9 cellular contexts compared by ENCODE assay signal in the genomic region with DNA sequence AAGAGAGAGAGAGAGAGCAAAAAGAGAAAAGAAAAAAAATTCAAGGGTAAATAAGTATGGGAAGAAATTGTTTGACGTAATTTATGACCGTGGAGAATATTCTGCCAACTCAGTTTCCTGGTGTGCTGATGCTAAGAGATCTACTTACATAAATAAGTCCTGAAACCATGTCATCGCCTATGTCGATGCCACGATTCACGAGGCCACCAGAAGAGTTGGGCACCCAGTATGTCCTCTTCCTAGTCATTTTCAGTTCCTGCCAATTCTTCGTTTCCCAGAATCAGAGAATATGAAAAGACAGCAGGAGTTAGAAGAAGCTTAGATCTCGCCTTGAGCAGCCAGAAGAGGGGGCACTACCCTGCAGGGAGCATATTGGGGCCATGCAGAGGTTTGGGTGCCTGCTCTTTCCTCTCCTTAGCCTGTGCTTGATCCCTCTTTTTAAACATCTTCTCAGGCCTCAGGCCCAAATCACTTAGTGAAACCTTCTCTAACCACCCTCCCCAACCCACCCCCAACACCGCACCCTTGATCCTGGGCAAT. TPM values are rescaled to one million over a fixed set of nuclear protein-coding genes. Genes with fewer than 3 reads are reported as not detected.
DNase-seq lines count a peak whose midpoint lies in the region; ATAC-seq, FAIRE-seq and TF ChIP-seq lines count a peak whose summit lies in the region.
"Had no signal": no experiment of that assay in that cellular context is flagged by ENCODE, and none has a peak within 500 bp of the region (broad histone marks: within the 10 kb centered on the region; RNA-seq: fewer than 3 reads in every experiment).

No MANE protein-coding gene starts in this region.

- no peaks in the 10 kb centered on the region for H3K9me3 ChIP-seq in PC-3 (ENCODE audit: low read length)
- no peaks in the 10 kb centered on the region for H3K9me3 ChIP-seq in GM12878 (replicated peaks; ENCODE audit: control insufficient read depth, insufficient read depth, low read length)
- H3K9me3 ChIP-seq in mesenchymal stem cell (ENCODE audit: control insufficient read depth, low read length), result no peaks in the 10 kb centered on the region

- CTCF ChIA-PET in PC-3 (lab: Charles Lee), result no interaction called here
- CTCF ChIA-PET in GM12878 (lab: Yijun Ruan, JAX), result interaction anchor here (0.6 to 4.8 kb wide), 11 partner anchors 14 to 401 kb away, joined by 3 to 47 read pairs (median 4); no protein-coding TSS in a partner anchor

- no peak overlapping the region for H2BK15ac ChIP-seq in mesenchymal stem cell (ENCODE audit: low read depth, poor library complexity, severe bottlenecking)

- H3K4me1 ChIP-seq in PC-3 (ENCODE audit: insufficient read depth, low read length), result peaks cover 7% of the 10 kb centered on the region; the same call in 1 of the 2 replicates
- H3K4me1 ChIP-seq in GM12878 (ENCODE audit: control insufficient read depth, insufficient read depth, low read length), result peaks cover 3% of the 10 kb centered on the region
- H3K4me1 ChIP-seq in mesenchymal stem cell (ENCODE audit: control insufficient read depth, insufficient read depth, low read depth, low read length), result no peaks in the 10 kb centered on the region

- H4K20me1 ChIP-seq in PC-3 (ENCODE audit: low read length) (no peaks in the 10 kb centered on the region), GM12878 (ENCODE audit: control insufficient read depth, insufficient read depth) (no peaks in the 10 kb centered on the region)

- H2AK5ac ChIP-seq in mesenchymal stem cell (ENCODE audit: low read length, severe bottlenecking), result no peak overlapping the region

- H3K9ac ChIP-seq in PC-3 (ENCODE audit: low read length) (no peak overlapping the region), GM12878 (ENCODE audit: control insufficient read depth, insufficient read depth, low read length) (no peak overlapping the region), mesenchymal stem cell (ENCODE audit: low read length) (no peak overlapping the region)

- no peaks in the 10 kb centered on the region for H3K9me2 ChIP-seq in PC-3 (replicated peaks; ENCODE audit: low read length)

- H3K14ac ChIP-seq in mesenchymal stem cell (ENCODE audit: low read length in 2 of 2), result no peak overlapping the region

- RAD21 ChIA-PET in GM12878 (lab: Charles Lee; ENCODE audit: unreplicated experiment), result interaction anchor here (0.6 to 3.7 kb wide), 8 partner anchors 11 to 400 kb away, joined by 3 to 30 read pairs (median 4); no protein-coding TSS in a partner anchor

- peak overlapping the region; percentile 64; the same call in 1 of the 2 replicates for H2AFZ ChIP-seq in PC-3 (ENCODE audit: low read length)
- peak overlapping the region; percentile 24; the same call in 1 of the 2 replicates for H2AFZ ChIP-seq in GM12878 (ENCODE audit: control insufficient read depth, low read depth, low read length)
- H2AFZ ChIP-seq in mesenchymal stem cell (ENCODE audit: low read depth, low read length), result no peak overlapping the region

- POLR2A ChIA-PET in PC-3 (lab: Charles Lee; ENCODE audit: unreplicated experiment) (no interaction called here), GM12878 (lab: Charles Lee) (interaction anchor here (0.6 to 1.0 kb wide), 2 partner anchors 50 to 392 kb away, joined by 3 to 5 read pairs; no protein-coding TSS in a partner anchor)

- peak; percentile 75 for TF ChIP-seq RAD21 in GM12878 (IDR thresholded peaks at IDR 0.05; ENCODE audit: insufficient read depth, low read depth, low read length)

- H3K27me3 ChIP-seq in PC-3 (ENCODE audit: low read length) (no peaks in the 10 kb centered on the region), GM12878 (replicated peaks in 1 of 2; ENCODE audit: control insufficient read depth in 2 of 2, insufficient read depth in 2 of 2, low read length in 1 of 2) (no peaks in the 10 kb centered on the region), mesenchymal stem cell (ENCODE audit: control insufficient read depth in 1 of 2, insufficient read depth in 1 of 2, low read length in 2 of 2) (peaks cover 0 to 5% of the 10 kb centered on the region in 2 experiments)

- no peak overlapping the region for H2BK120ac ChIP-seq in mesenchymal stem cell (ENCODE audit: low read depth, low read length)

- no peak for TF ChIP-seq EP300 in GM12878 (IDR thresholded peaks at IDR 0.05; ENCODE audit: borderline replicate concordance in 1 of 2, control insufficient read depth in 1 of 2, low read depth in 2 of 2, low read length in 2 of 2)

- SMC1A ChIA-PET in GM12878 (lab: Charles Lee; ENCODE audit: uncharacterized antibody, unreplicated experiment), result interaction anchor here (0.6 to 5.4 kb wide), 8 partner anchors 43 to 398 kb away, joined by 3 to 30 read pairs (median 6); no protein-coding TSS in a partner anchor

- H3K27ac ChIP-seq in PC-3 (ENCODE audit: low read length) (peak overlapping the region; percentile 53), GM12878 (ENCODE audit: control insufficient read depth, insufficient read depth) (no peak overlapping the region), mesenchymal stem cell (ENCODE audit: low read length, poor library complexity, severe bottlenecking) (no peak overlapping the region)

- no peak overlapping the region for H3K23ac ChIP-seq in mesenchymal stem cell (ENCODE audit: low read length in 2 of 2)

- peak; percentile 18 for FAIRE-seq in GM12878 (lab: Jason Lieb, UNC)

- TF ChIP-seq CTCF in PC-3 (conservative IDR thresholded peaks at IDR 0.05; ENCODE audit: low read depth, low read length), result peak; percentile 52
- peak; percentile 61 to 62 (median 62); a peak in 5 of 6 replicates for TF ChIP-seq CTCF in GM12878 (IDR thresholded peaks at IDR 0.05 in 2 of 3, conservative IDR thresholded peaks at IDR 0.05 in 1 of 3; ENCODE audit: control insufficient read depth in 2 of 3, extremely low read depth in 1 of 3, insufficient read depth in 1 of 3, low read depth in 3 of 3, low read length in 3 of 3)

- no peaks in the 10 kb centered on the region for H3K79me1 ChIP-seq in mesenchymal stem cell (replicated peaks; ENCODE audit: low read length, poor library complexity, severe bottlenecking)

- WGBS in GM12878 (ENCODE audit: insufficient coverage, insufficient replicate concordance, low lambda C conversion rate, missing lambda C conversion rate), result 43% methylated on average over 9 of the region's 9 CpGs
- WGBS in mesenchymal stem cell, result 73% methylated on average over 9 of the region's 9 CpGs

- H3K4me2 ChIP-seq in PC-3 (ENCODE audit: low read length) (peak overlapping the region; percentile 74; the same call in 1 of the 2 replicates), GM12878 (ENCODE audit: control insufficient read depth, insufficient read depth) (no peak overlapping the region), mesenchymal stem cell (ENCODE audit: low read length, poor library complexity, severe bottlenecking) (no peak overlapping the region)

- no peak overlapping the region for H2BK12ac ChIP-seq in mesenchymal stem cell (ENCODE audit: low read length in 2 of 2)

- TF ChIP-seq POLR2A in GM12878 (IDR thresholded peaks at IDR 0.05; ENCODE audit: low read depth, low read length), result no peak

- H3K36me3 ChIP-seq in PC-3 (ENCODE audit: low read depth, low read length), result no peaks in the 10 kb centered on the region
- H3K36me3 ChIP-seq in GM12878 (ENCODE audit: control insufficient read depth in 2 of 2, insufficient read depth in 2 of 2, low read length in 1 of 2), result no peaks in the 10 kb centered on the region
- no peaks in the 10 kb centered on the region for H3K36me3 ChIP-seq in mesenchymal stem cell (ENCODE audit: control insufficient read depth in 1 of 2, insufficient read depth in 2 of 2, low read depth in 1 of 2, low read length in 2 of 2)

- no peak overlapping the region for H3K4ac ChIP-seq in mesenchymal stem cell (ENCODE audit: low read depth in 1 of 2, low read length in 2 of 2)

- no peak overlapping the region for H4K91ac ChIP-seq in mesenchymal stem cell (ENCODE audit: low read length)

- H3K4me3 ChIP-seq in PC-3 (ENCODE audit: low read length) (no peak overlapping the region; the same call in 1 of the 2 replicates), GM12878 (no peak overlapping the region), mesenchymal stem cell (ENCODE audit: insufficient read depth in 1 of 2, low read depth in 1 of 2, low read length in 2 of 2) (no peak overlapping the region)

- no peak overlapping the region for H4K8ac ChIP-seq in mesenchymal stem cell (ENCODE audit: low read length)

- no peaks in the 10 kb centered on the region for H3K79me2 ChIP-seq in PC-3 (ENCODE audit: low read length)
- no peaks in the 10 kb centered on the region for H3K79me2 ChIP-seq in GM12878 (ENCODE audit: control insufficient read depth, insufficient read depth, low read length)

- in situ Hi-C loops in GM12878 (cut with MboI), result loop anchor here (5.0 kb wide), 1 partner anchor 401 kb away; no protein-coding TSS in a partner anchor

- H3K18ac ChIP-seq in mesenchymal stem cell (ENCODE audit: low read depth in 1 of 2, low read length in 2 of 2), result no peak overlapping the region

- peak; percentile 4 for DNase-seq in NK-92 treated with Interleukin-12 subunit alpha and Interleukin-12 subunit beta, amount 100 ng/mL, for 24 hours (lab: John Stamatoyannopoulos, UW)
- DNase-seq in NK-92 (lab: John Stamatoyannopoulos, UW; ENCODE audit: unreplicated experiment), result no peak
- DNase-seq in PC-3, result peak; percentile 20
- no peak for DNase-seq in GM12878 (ENCODE audit: low read depth, low spot score)
- peak; percentile 46 for DNase-seq in mesenchymal stem cell
- DNase-seq in ureter (ENCODE audit: low spot score), result no peak
- no peak for DNase-seq in NCI-H526 treated with DMSO at 0.1 percent for 48 hours (lab: John Stamatoyannopoulos, UW)

- H2BK5ac ChIP-seq in mesenchymal stem cell (ENCODE audit: low read depth, low read length, poor library complexity, severe bottlenecking), result no peak overlapping the region

- no peaks in the 10 kb centered on the region for H3F3A ChIP-seq in PC-3 (ENCODE audit: low read length, unreplicated experiment)

- intact Hi-C loops in PC-3 (cut with micrococcal nuclease) (loop anchor here (5.0 kb wide), 1 partner anchor 86 kb away; no protein-coding TSS in a partner anchor), GM12878 (cut with micrococcal nuclease; ENCODE audit: unreplicated experiment) (loop anchor here (5.0 kb wide), 1 partner anchor 391 kb away; no protein-coding TSS in a partner anchor)

- peak; percentile 62 for ATAC-seq in HG02571 (IDR thresholded peaks at IDR 0.05; ENCODE audit: unreplicated experiment)
- ATAC-seq in PC-3, result peak; percentile 72
- peak; percentile 93 for ATAC-seq in GM12878

- BruUV-seq in PC-3 (replicated peaks; lab: Mats Ljungman, UMichigan) (no TSS peak), GM12878 (replicated peaks; lab: Mats Ljungman, UMichigan) (no TSS peak)

RNA-seq across cellular contexts. Expression of a gene that starts 12.4 kb away (rescaled TPM):
- total RNA-seq in PC-3 (2014; rRNA removed) (32.3 and 41.5 TPM in 2 replicates), GM12878 (2014; rRNA removed) (31.5 and 34.4 TPM in 2 replicates), GM12878 (2014; rRNA removed; fragmentation: Illumina TruSeq; extraction: Trizol) (36.3 and 38.2 TPM in 2 replicates), GM12878 (2021) (43.8 and 44.8 TPM in 2 replicates), ureter (144 TPM)
- 86.3 and 91.1 TPM in 2 replicates for total RNA-seq in GM12878 (2013; cell fraction: nucleolus; rRNA removed)
- 15.8 TPM for polyA plus RNA-seq in GM12878 (2011; ENCODE audit: low read depth)
- polyA plus RNA-seq in GM12878 (2011; rRNA removed) (45.0 and 55.0 TPM in 2 replicates), GM12878 (2014; fragmentation: Illumina TruSeq; extraction: Trizol) (30.4 and 30.5 TPM in 2 replicates), GM12878 (2014; fragmentation: Nextera tagmentation; extraction: Ambion mirVana) (10 to 100 TPM in 1 of 2 experiments, 1 to 10 TPM in 1; 8.3 to 10.1 TPM), GM12878 (2014; rRNA removed) (26.4 and 28.7 TPM in 2 replicates), GM12878 (2016; fragmentation: Nextera tagmentation; extraction: Ambion mirVana) (10 to 100 TPM; 44.2 to 48.0 TPM)
- polyA plus RNA-seq in GM12878 (2011; cell fraction: cytosol; rRNA removed), result 22.9 and 25.4 TPM in 2 replicates
- 33.0 and 37.3 TPM in 2 replicates for polyA plus RNA-seq in GM12878 (2011; cell fraction: nucleus; rRNA removed)
- polyA plus RNA-seq in GM12878 (2012), result 20.2 and 28.0 TPM in 2 replicates
- 69.2 and 83.0 TPM in 2 replicates for polyA minus RNA-seq in GM12878 (2011; rRNA and poly(A)+ RNA removed)
- 29.3 and 30.3 TPM in 2 replicates for polyA minus RNA-seq in GM12878 (2011; cell fraction: cytosol; rRNA and poly(A)+ RNA removed)
- polyA minus RNA-seq in GM12878 (2011; cell fraction: nucleus; rRNA and poly(A)+ RNA removed), result 33.5 and 42.2 TPM in 2 replicates
- 23.1 TPM for polyA plus RNA-seq in mesenchymal stem cell (2013, experiment 1 of 2)
- 23.1 TPM for polyA plus RNA-seq in mesenchymal stem cell (2013, experiment 2 of 2)

RNA-seq across cellular contexts. Expression of a gene that starts 15.6 kb away (rescaled TPM):
- total RNA-seq in PC-3 (2014; rRNA removed) (0.26 TPM in 1 of 2 replicates, not detected in the other), GM12878 (2014; rRNA removed) (not detected in 2 replicates), GM12878 (2014; rRNA removed; fragmentation: Illumina TruSeq; extraction: Trizol) (not detected in 2 replicates), GM12878 (2021) (not detected in 2 replicates), ureter (1.7 TPM)
- 0.31 TPM in 1 of 2 replicates, not detected in the other for total RNA-seq in GM12878 (2013; cell fraction: nucleolus; rRNA removed)
- polyA plus RNA-seq in GM12878 (2011; ENCODE audit: low read depth), result not detected
- polyA plus RNA-seq in GM12878 (2011; rRNA removed) (0.01 and 0.04 TPM in 2 replicates), GM12878 (2014; fragmentation: Illumina TruSeq; extraction: Trizol) (0.15 TPM in 1 of 2 replicates, not detected in the other), GM12878 (2014; fragmentation: Nextera tagmentation; extraction: Ambion mirVana) (not detected), GM12878 (2014; rRNA removed) (not detected in 2 replicates), GM12878 (2016; fragmentation: Nextera tagmentation; extraction: Ambion mirVana) (under 1 TPM; 0.05 to 0.20 TPM)
- polyA plus RNA-seq in GM12878 (2011; cell fraction: cytosol; rRNA removed), result 0.02 and 0.25 TPM in 2 replicates
- 0.06 and 0.10 TPM in 2 replicates for polyA plus RNA-seq in GM12878 (2011; cell fraction: nucleus; rRNA removed)
- not detected in 2 replicates for polyA plus RNA-seq in GM12878 (2012)
- not detected in 2 replicates for polyA minus RNA-seq in GM12878 (2011; rRNA and poly(A)+ RNA removed)
- polyA minus RNA-seq in GM12878 (2011; cell fraction: cytosol; rRNA and poly(A)+ RNA removed), result not detected in 2 replicates
- polyA minus RNA-seq in GM12878 (2011; cell fraction: nucleus; rRNA and poly(A)+ RNA removed), result not detected in 2 replicates
- polyA plus RNA-seq in mesenchymal stem cell (2013, experiment 1 of 2), result 0.06 TPM
- 0.07 TPM for polyA plus RNA-seq in mesenchymal stem cell (2013, experiment 2 of 2)
- total RNA-seq: skeletal muscle tissue had no signal

Comparison
In these comparisons a context has a peak if more than half of its experiments do, and no peak if none do; other contexts are left out.
1. DNase-seq: peak in NK-92 treated with Interleukin-12 subunit alpha and Interleukin-12 subunit beta, amount 100 ng/mL, for 24 hours (single experiment), PC-3 (single experiment) and mesenchymal stem cell (single experiment); none in NK-92 (single experiment), GM12878 (single experiment), ureter (single experiment) and NCI-H526 treated with DMSO at 0.1 percent for 48 hours (single experiment).
2. Peak in every context shown above with its lines, with median percentiles within 50 percentile points of each other: ATAC-seq.